In the genomic region with DNA sequence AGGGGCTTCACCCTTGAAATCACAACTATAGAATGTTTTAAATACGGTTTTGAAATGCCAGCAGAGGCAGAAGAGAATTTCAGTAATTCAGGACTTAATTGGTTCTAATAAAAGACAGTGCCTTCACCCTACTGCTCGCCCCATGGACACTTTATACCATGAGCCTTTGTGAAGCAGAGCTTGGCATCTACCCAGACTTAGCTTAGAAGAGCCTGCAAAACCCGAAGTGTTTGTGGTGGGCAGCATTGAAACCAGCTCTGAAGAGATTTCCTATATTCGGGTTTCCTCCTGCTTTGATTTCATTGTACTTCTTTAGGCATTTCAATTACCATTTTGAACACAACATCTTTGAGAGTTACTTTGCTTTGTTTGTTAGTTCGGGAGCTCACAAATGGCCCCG, we compare ENCODE assay signal across 28 cellular contexts.
"Had no signal": no experiment of that assay in that cellular context is flagged by ENCODE, and none has a peak within 500 bp of the region (broad histone marks: within the 10 kb centered on the region; RNA-seq: fewer than 3 reads in every experiment).

No MANE protein-coding gene starts in this region.

- H3K4me1 Mint-ChIP-seq: activated naive CD8-positive, alpha-beta T cell treated with anti-CD3 and anti-CD28 coated beads, Interleukin-2, amount 10 ng/mL, durations not matched to agents 7 days and 5 days; immature natural killer cell; natural killer cell; stimulated activated effector memory CD8-positive, alpha-beta T cell treated with anti-CD3 and anti-CD28 coated beads, Interleukin-12 subunit alpha, Interleukin-12 subunit beta, amount 100 ng/mL, for 72 hours had no signal

- H3K4me3 ChIP-seq: cardiac muscle cell, hepatocyte, left lung, lung, right lobe of liver, transverse colon had no signal

- DNase-seq: activated CD4-positive, alpha-beta memory T cell treated with anti-CD3 and anti-CD28 coated beads for 36 hours; activated CD4-positive, alpha-beta T cell treated with anti-CD3 and anti-CD28 coated beads for 48 hours; activated CD4-positive, CD25-positive, alpha-beta regulatory T cell; activated effector memory CD4-positive, alpha-beta T cell treated with Interleukin-2 at 50 U/mL for 16 hours; activated naive CD4-positive, alpha-beta T cell treated with anti-CD3 and anti-CD28 coated beads for 36 hours; activated naive CD8-positive, alpha-beta T cell treated with anti-CD3 and anti-CD28 coated beads, Interleukin-2, amount 10 ng/mL, durations not matched to agents 7 days and 5 days; activated T-cell treated with anti-CD3 and anti-CD28 coated beads, Interleukin-2, amount 50 U/mL, for 72 hours; amniotic stem cell; dermis blood vessel endothelial cell; effector CD8-positive, alpha-beta T cell; erythroblast; foreskin fibroblast; glutamatergic neuron; immature natural killer cell; kidney glomerular epithelial cell; left lung; natural killer cell; right lobe of liver; small intestine; stimulated activated CD4-positive, alpha-beta T cell treated with anti-CD3 and anti-CD28 coated beads, Interleukin-2, amount 100 ng/mL, for 24 hours; T1000; transverse colon had no signal

- H3K36me3 ChIP-seq: cardiac muscle cell, left lung, right lobe of liver, transverse colon had no signal

- H3K9me3 Mint-ChIP-seq: activated CD4-positive, alpha-beta memory T cell treated with anti-CD3 and anti-CD28 coated beads for 36 hours; activated naive CD4-positive, alpha-beta T cell treated with anti-CD3 and anti-CD28 coated beads for 36 hours; activated naive CD8-positive, alpha-beta T cell treated with anti-CD3 and anti-CD28 coated beads, Interleukin-2, amount 10 ng/mL, durations not matched to agents 7 days and 5 days; activated T-cell treated with anti-CD3 and anti-CD28 coated beads, Interleukin-2, amount 50 U/mL, for 72 hours; stimulated activated effector memory CD8-positive, alpha-beta T cell treated with anti-CD3 and anti-CD28 coated beads, Interleukin-12 subunit alpha, Interleukin-12 subunit beta, amount 100 ng/mL, for 72 hours; T-helper 1 cell treated with Interleukin-12 subunit alpha and Interleukin-12 subunit beta and Interleukin-4 antibody, amounts not matched to agents 30 μg/mL and 1 μg/mL, for 36 hours had no signal

- H3K27me3 ChIP-seq: hepatocyte, left lung, right lobe of liver, transverse colon had no signal

- H3K4me3 Mint-ChIP-seq: activated CD4-positive, alpha-beta memory T cell treated with anti-CD3 and anti-CD28 coated beads for 36 hours; activated naive CD4-positive, alpha-beta T cell treated with anti-CD3 and anti-CD28 coated beads for 36 hours; activated naive CD8-positive, alpha-beta T cell treated with anti-CD3 and anti-CD28 coated beads, Interleukin-2, amount 10 ng/mL, durations not matched to agents 7 days and 5 days; activated T-cell treated with anti-CD3 and anti-CD28 coated beads, Interleukin-2, amount 50 U/mL, for 72 hours; immature natural killer cell; natural killer cell; stimulated activated effector memory CD8-positive, alpha-beta T cell treated with anti-CD3 and anti-CD28 coated beads, Interleukin-12 subunit alpha, Interleukin-12 subunit beta, amount 100 ng/mL, for 72 hours; T-helper 1 cell treated with Interleukin-12 subunit alpha and Interleukin-12 subunit beta and Interleukin-4 antibody, amounts not matched to agents 30 μg/mL and 1 μg/mL, for 36 hours had no signal

- H3K36me3 Mint-ChIP-seq: activated CD4-positive, alpha-beta memory T cell treated with anti-CD3 and anti-CD28 coated beads for 36 hours; activated naive CD8-positive, alpha-beta T cell treated with anti-CD3 and anti-CD28 coated beads, Interleukin-2, amount 10 ng/mL, durations not matched to agents 7 days and 5 days; immature natural killer cell; natural killer cell; stimulated activated effector memory CD8-positive, alpha-beta T cell treated with anti-CD3 and anti-CD28 coated beads, Interleukin-12 subunit alpha, Interleukin-12 subunit beta, amount 100 ng/mL, for 72 hours had no signal

- H3K9me3 ChIP-seq: left lung, right lobe of liver, transverse colon had no signal

- H3K27ac ChIP-seq: cardiac muscle cell, hepatocyte, left lung, parathyroid adenoma, right lobe of liver, transverse colon had no signal

- H3K27ac Mint-ChIP-seq: activated CD4-positive, alpha-beta memory T cell treated with anti-CD3 and anti-CD28 coated beads for 36 hours; activated naive CD4-positive, alpha-beta T cell treated with anti-CD3 and anti-CD28 coated beads for 36 hours; activated naive CD8-positive, alpha-beta T cell treated with anti-CD3 and anti-CD28 coated beads, Interleukin-2, amount 10 ng/mL, durations not matched to agents 7 days and 5 days; activated T-cell treated with anti-CD3 and anti-CD28 coated beads, Interleukin-2, amount 50 U/mL, for 72 hours; immature natural killer cell; natural killer cell; stimulated activated effector memory CD8-positive, alpha-beta T cell treated with anti-CD3 and anti-CD28 coated beads, Interleukin-12 subunit alpha, Interleukin-12 subunit beta, amount 100 ng/mL, for 72 hours; T-helper 1 cell treated with Interleukin-12 subunit alpha and Interleukin-12 subunit beta and Interleukin-4 antibody, amounts not matched to agents 30 μg/mL and 1 μg/mL, for 36 hours had no signal

- H3K9ac ChIP-seq: parathyroid adenoma had no signal

- H3K4me1 ChIP-seq: left lung, parathyroid adenoma, right lobe of liver, transverse colon had no signal

- ATAC-seq: activated T-cell treated with anti-CD3 and anti-CD28 coated beads, Interleukin-2, amount 50 U/mL, for 72 hours; left lung; natural killer cell; right lobe of liver; stimulated activated effector memory CD8-positive, alpha-beta T cell treated with anti-CD3 and anti-CD28 coated beads, Interleukin-12 subunit alpha, Interleukin-12 subunit beta, amount 100 ng/mL, for 72 hours had no signal
